In genomic region chr1:232568331-232568852, GRCh38 we compare ENCODE assay signal across 22 cellular contexts.
DNase-seq lines count a peak whose midpoint lies in the region; ATAC-seq, FAIRE-seq and TF ChIP-seq lines count a peak whose summit lies in the region.
"Had no signal": no experiment of that assay in that cellular context is flagged by ENCODE, and none has a peak within 500 bp of the region (broad histone marks: within the 10 kb centered on the region; RNA-seq: fewer than 3 reads in every experiment).

No MANE protein-coding gene starts in this region.

- no peak for TF ChIP-seq POLR2A in HepG2 (IDR thresholded peaks at IDR 0.05; ENCODE audit: insufficient read depth in 1 of 2, low read depth in 2 of 2, low read length in 2 of 2)
- TF ChIP-seq POLR2A in right lobe of liver (IDR thresholded peaks at IDR 0.05): no peak

- H3K27me3 Mint-ChIP-seq in effector memory CD8-positive, alpha-beta T cell: no peaks in the 10 kb centered on the region
- H3K27me3 Mint-ChIP-seq: activated naive CD8-positive, alpha-beta T cell had no signal

- no TSS peak for BruUV-seq in HepG2 (replicated peaks; lab: Mats Ljungman, UMichigan)

- intact Hi-C loops in HepG2 (cut with micrococcal nuclease; ENCODE audit: unreplicated experiment): no loop called here
- intact Hi-C loops in right lobe of liver (cut with DNase I): no loop called here

- peaks cover 3% of the 10 kb centered on the region for H3K36me3 Mint-ChIP-seq in effector memory CD8-positive, alpha-beta T cell (ENCODE audit: insufficient read depth)
- H3K36me3 Mint-ChIP-seq: activated naive CD8-positive, alpha-beta T cell; natural killer cell had no signal

- no peaks in the 10 kb centered on the region for H3K36me3 ChIP-seq in HepG2 (replicated peaks in 1 of 2; ENCODE audit: control insufficient read depth in 1 of 2, insufficient read depth in 2 of 2, low read length in 2 of 2)
- no peaks in the 10 kb centered on the region for H3K36me3 ChIP-seq in right lobe of liver
- H3K36me3 ChIP-seq: gastroesophageal sphincter, lower lobe of right lung, SJCRH30, thoracic aorta had no signal

- H2AFZ ChIP-seq in HepG2 (ENCODE audit: low read length): no peak overlapping the region
- H2AFZ ChIP-seq: GM23338 had no signal

- H3K4me3 Mint-ChIP-seq in effector memory CD8-positive, alpha-beta T cell: no peak overlapping the region
- H3K4me3 Mint-ChIP-seq: activated naive CD8-positive, alpha-beta T cell; activated T-cell treated with anti-CD3 and anti-CD28 coated beads, Interleukin-2, amount 50 U/mL, for 4 hours; GM23338; natural killer cell had no signal

- H3K27ac ChIP-seq in HepG2 (ENCODE audit: extremely low read length, insufficient read depth, low read length): no peak overlapping the region
- H3K27ac ChIP-seq in right lobe of liver: no peak overlapping the region
- H3K27ac ChIP-seq: gastroesophageal sphincter, lower lobe of right lung, SJCRH30, thoracic aorta had no signal

- H3K27ac Mint-ChIP-seq in effector memory CD8-positive, alpha-beta T cell: peak overlapping the region in 1 of 2 donors; percentile 77
- H3K27ac Mint-ChIP-seq: activated naive CD8-positive, alpha-beta T cell; GM23338; natural killer cell had no signal

- TF ChIP-seq CTCF in HepG2 (CRISPR knock-in tag; IDR thresholded peaks at IDR 0.05): no peak
- no peak for TF ChIP-seq CTCF in right lobe of liver (IDR thresholded peaks at IDR 0.05)

- no peaks in the 10 kb centered on the region for H3K79me2 ChIP-seq in HepG2 (ENCODE audit: insufficient read depth, low read length)

- H3K4me3 ChIP-seq in HepG2 (replicated peaks in 1 of 3; ENCODE audit: insufficient read depth in 1 of 3, low read depth in 2 of 3, low read length in 3 of 3) (no peak overlapping the region), right lobe of liver (no peak overlapping the region)
- H3K4me3 ChIP-seq: gastroesophageal sphincter, GM23338, lower lobe of right lung, SJCRH30, thoracic aorta had no signal

- H4K20me1 ChIP-seq in HepG2 (ENCODE audit: insufficient read depth, low read length): no peaks in the 10 kb centered on the region

- peaks cover 14 to 18% of the 10 kb centered on the region in 2 donors for H3K4me1 Mint-ChIP-seq in effector memory CD8-positive, alpha-beta T cell (ENCODE audit: low read depth in 2 of 2)

- TF ChIP-seq EP300 in HepG2 (IDR thresholded peaks at IDR 0.05; ENCODE audit: low read depth in 2 of 2, low read length in 2 of 2) (no peak), HepG2 (CRISPR knock-in tag; IDR thresholded peaks at IDR 0.05; ENCODE audit: borderline replicate concordance) (no peak)

- no peak for DNase-seq in HepG2 (ENCODE audit: low spot score)
- DNase-seq in right lobe of liver: no peak
- peak; percentile 77 for DNase-seq in NCI-H2029 (lab: John Stamatoyannopoulos, UW)
- peak in 1 of 3 experiments; percentile 17 for DNase-seq in effector memory CD8-positive, alpha-beta T cell
- DNase-seq in mucosa of gallbladder (ENCODE audit: low spot score): no peak
- no peak for DNase-seq in activated CD8-positive, alpha-beta memory T cell treated with anti-CD3 and anti-CD28 coated beads, Interleukin-2, amount 50 U/mL, for 48 hours
- no peak for DNase-seq in SHP77 treated with DMSO at 0.1 percent for 48 hours (lab: John Stamatoyannopoulos, UW)
- no peak for DNase-seq in NCI-H1092 treated with DMSO at 0.1 percent for 48 hours (lab: John Stamatoyannopoulos, UW)
- DNase-seq: activated CD4-positive, alpha-beta T cell treated with anti-CD3 and anti-CD28 coated beads, Interleukin-2, amount 50 U/mL, for 1 hour; activated T-cell treated with anti-CD3 and anti-CD28 coated beads, Interleukin-2, amount 50 U/mL, for 4 hours; AML-193; lower lobe of right lung; natural killer cell; NCI-H1092; stimulated activated CD4-positive, alpha-beta T cell treated with anti-CD3 and anti-CD28 coated beads, Interleukin-2, amount 100 ng/mL, for 24 hours; stimulated activated CD8-positive, alpha-beta memory T cell treated with anti-CD3 and anti-CD28 coated beads, Interleukin-4, amount 100 ng/mL, for 48 hours; T1000 had no signal

- H3K9me3 ChIP-seq in HepG2 (ENCODE audit: low read length) (no peaks in the 10 kb centered on the region), right lobe of liver (no peaks in the 10 kb centered on the region)
- H3K9me3 ChIP-seq: gastroesophageal sphincter, lower lobe of right lung, SJCRH30, thoracic aorta had no signal

- H3K9ac ChIP-seq in HepG2 (ENCODE audit: insufficient read depth, low read depth, low read length): no peak overlapping the region

- no peak for FAIRE-seq in HepG2 (lab: Jason Lieb, UNC)

- CTCF ChIA-PET in HepG2 (lab: Yijun Ruan, JAX; ENCODE audit: low intra/inter-chr PET ratio, low total read pairs): no interaction called here

- no peak for TF ChIP-seq RAD21 in HepG2 (CRISPR knock-in tag; IDR thresholded peaks at IDR 0.05)

- in situ Hi-C loops in HepG2 (cut with HindIII; ENCODE audit: extremely low pct_ligation_motif_present, low pct_unique_long_range_greater_than_20kb): no loop called here

- WGBS in HepG2 (ENCODE audit: low lambda C conversion rate): 0% methylated on average over 2 of the region's 2 CpGs
- WGBS in right lobe of liver (ENCODE audit: insufficient coverage, low coverage, low lambda C conversion rate, missing lambda C conversion rate): 73% methylated on average over 2 of the region's 2 CpGs

- H3K4me1 ChIP-seq in HepG2 (ENCODE audit: insufficient read depth, low read length) (no peaks in the 10 kb centered on the region), right lobe of liver (no peaks in the 10 kb centered on the region)

- no peak overlapping the region for H3K4me2 ChIP-seq in HepG2 (ENCODE audit: low read depth, low read length)
- H3K4me2 ChIP-seq: GM23338 had no signal

- H3K27me3 ChIP-seq in HepG2 (ENCODE audit: control insufficient read depth in 1 of 2, insufficient read depth in 2 of 2, low read length in 2 of 2) (no peaks in the 10 kb centered on the region), right lobe of liver (no peaks in the 10 kb centered on the region)
- H3K27me3 ChIP-seq: gastroesophageal sphincter, SJCRH30 had no signal

- POLR2A ChIA-PET in HepG2 (lab: Yijun Ruan, JAX): no interaction called here

- ATAC-seq in HepG2 (no peak), right lobe of liver (no peak)
- ATAC-seq in effector memory CD8-positive, alpha-beta T cell (replicated peaks): peak; percentile 54
- ATAC-seq: activated T-cell treated with anti-CD3 and anti-CD28 coated beads, Interleukin-2, amount 50 U/mL, for 4 hours; gastroesophageal sphincter; GM23338; lower lobe of right lung; natural killer cell had no signal

- H3K9me3 Mint-ChIP-seq in effector memory CD8-positive, alpha-beta T cell: no peaks in the 10 kb centered on the region
- H3K9me3 Mint-ChIP-seq: activated T-cell treated with anti-CD3 and anti-CD28 coated beads, Interleukin-2, amount 50 U/mL, for 4 hours; GM23338; natural killer cell had no signal

TF ChIP-seq in HepG2, 621 proteins besides CTCF, POLR2A, EP300 and RAD21:
- TF ChIP-seq ATF7 (IDR thresholded peaks at IDR 0.05) (peak; percentile 40), ATF7 (CRISPR knock-in tag; IDR thresholded peaks at IDR 0.05) (no peak), ERF (CRISPR knock-in tag; IDR thresholded peaks at IDR 0.05) (no peak), ZNF563 (CRISPR knock-in tag; IDR thresholded peaks at IDR 0.05) (no peak), SRSF9 (IDR thresholded peaks at IDR 0.05; ENCODE audit: borderline replicate concordance, insufficient read depth, low read depth, low read length, poor library complexity, severe bottlenecking) (no peak)
- TF ChIP-seq, protein P1, sequence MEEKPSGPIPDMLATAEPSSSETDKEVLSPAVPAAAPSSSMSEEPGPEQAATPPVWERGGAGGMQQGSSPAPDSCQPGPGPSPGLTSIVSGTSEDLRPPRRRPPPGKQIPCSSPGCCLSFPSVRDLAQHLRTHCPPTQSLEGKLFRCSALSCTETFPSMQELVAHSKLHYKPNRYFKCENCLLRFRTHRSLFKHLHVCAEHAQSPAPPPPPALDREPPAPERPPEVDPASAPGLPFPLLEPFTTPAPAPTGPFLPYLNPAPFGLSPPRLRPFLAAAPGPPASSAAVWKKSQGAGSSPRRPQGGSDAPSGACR (CRISPR knock-in tag; IDR thresholded peaks at IDR 0.05): no peak
